Comparison of ENCODE assay signal across 16 cellular contexts in the genomic region with DNA sequence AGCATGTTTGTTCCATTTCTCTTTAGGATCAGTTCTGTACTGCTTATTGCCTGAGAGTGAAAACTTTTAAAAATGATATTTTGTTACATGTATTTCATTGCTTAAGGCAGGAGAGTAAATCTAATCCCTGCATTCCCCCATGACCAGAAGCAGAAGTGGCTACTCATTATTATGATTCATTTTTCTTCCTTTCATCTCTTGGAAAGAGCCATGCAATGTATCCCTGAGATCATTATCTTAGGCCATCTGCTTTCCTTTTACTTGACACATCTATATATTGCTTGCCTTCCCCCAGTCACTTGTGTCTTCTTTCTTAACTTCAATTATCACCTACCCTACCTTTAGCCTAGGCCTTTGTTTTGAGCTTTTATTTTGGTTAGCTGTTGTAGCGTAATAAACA.
DNase-seq lines count a peak whose midpoint lies in the region; ATAC-seq and TF ChIP-seq lines count a peak whose summit lies in the region.
"Had no signal": no experiment of that assay in that cellular context is flagged by ENCODE, and none has a peak within 500 bp of the region (broad histone marks: within the 10 kb centered on the region; RNA-seq: fewer than 3 reads in every experiment).

No MANE protein-coding gene starts in this region.

- H3K9ac ChIP-seq in mesenchymal stem cell (ENCODE audit: low read length) (no peak overlapping the region), smooth muscle cell (ENCODE audit: low read depth) (no peak overlapping the region)

- no peak overlapping the region for H2BK12ac ChIP-seq in mesenchymal stem cell (ENCODE audit: low read length in 2 of 2)

- no peak overlapping the region for H4K8ac ChIP-seq in mesenchymal stem cell (ENCODE audit: low read length)

- H2AK5ac ChIP-seq in mesenchymal stem cell (ENCODE audit: low read length, severe bottlenecking), result no peak overlapping the region

- no peak overlapping the region for H3K18ac ChIP-seq in mesenchymal stem cell (ENCODE audit: low read depth in 1 of 2, low read length in 2 of 2)

- H4K91ac ChIP-seq in mesenchymal stem cell (ENCODE audit: low read length), result no peak overlapping the region

- H3K27ac ChIP-seq in mesenchymal stem cell (ENCODE audit: low read length, poor library complexity, severe bottlenecking) (no peak overlapping the region), smooth muscle cell (ENCODE audit: low read depth) (peak overlapping the region; percentile 39)
- H3K27ac ChIP-seq: C4-2B, HL-60 had no signal

- WGBS in mesenchymal stem cell, result no CpG with 5 or more reads among the region's 1 CpG
- WGBS in smooth muscle cell (ENCODE audit: low lambda C conversion rate), result 74% methylated on average over 1 of the region's 1 CpG

- no peaks in the 10 kb centered on the region for H3K79me1 ChIP-seq in mesenchymal stem cell (replicated peaks; ENCODE audit: low read length, poor library complexity, severe bottlenecking)

- ATAC-seq in GM18861 (IDR thresholded peaks at IDR 0.05; ENCODE audit: unreplicated experiment), result no peak
- ATAC-seq: HCT116 had no signal

- no peaks in the 10 kb centered on the region for H4K20me1 ChIP-seq in smooth muscle cell (ENCODE audit: low read depth)

- no peak overlapping the region for H3K23ac ChIP-seq in mesenchymal stem cell (ENCODE audit: low read length in 2 of 2)

- H3K4ac ChIP-seq in mesenchymal stem cell (ENCODE audit: low read depth in 1 of 2, low read length in 2 of 2), result no peak overlapping the region

- TF ChIP-seq CTCF in smooth muscle cell (IDR thresholded peaks at IDR 0.05; ENCODE audit: borderline replicate concordance, insufficient read depth, poor library complexity, severe bottlenecking), result no peak

- H2BK5ac ChIP-seq in mesenchymal stem cell (ENCODE audit: low read depth, low read length, poor library complexity, severe bottlenecking), result no peak overlapping the region

- H3K4me2 ChIP-seq in mesenchymal stem cell (ENCODE audit: low read length, poor library complexity, severe bottlenecking), result no peak overlapping the region
- peak overlapping the region; percentile 29 for H3K4me2 ChIP-seq in smooth muscle cell

- H2AFZ ChIP-seq in mesenchymal stem cell (ENCODE audit: low read depth, low read length) (no peak overlapping the region), smooth muscle cell (ENCODE audit: low read depth) (no peak overlapping the region)

- no peak overlapping the region for H3K4me3 ChIP-seq in mesenchymal stem cell (ENCODE audit: insufficient read depth in 1 of 2, low read depth in 1 of 2, low read length in 2 of 2)
- H3K4me3 ChIP-seq in smooth muscle cell, result no peak overlapping the region

- H3K9me3 ChIP-seq in mesenchymal stem cell (ENCODE audit: control insufficient read depth, low read length) (no peaks in the 10 kb centered on the region), smooth muscle cell (replicated peaks; ENCODE audit: low read depth) (no peaks in the 10 kb centered on the region)

- no peak overlapping the region for H2BK15ac ChIP-seq in mesenchymal stem cell (ENCODE audit: low read depth, poor library complexity, severe bottlenecking)

- no peaks in the 10 kb centered on the region for H3K36me3 ChIP-seq in mesenchymal stem cell (ENCODE audit: control insufficient read depth in 1 of 2, insufficient read depth in 2 of 2, low read depth in 1 of 2, low read length in 2 of 2)
- H3K36me3 ChIP-seq in smooth muscle cell (ENCODE audit: low read depth), result no peaks in the 10 kb centered on the region

- H3K79me2 ChIP-seq in smooth muscle cell (ENCODE audit: low read depth), result no peaks in the 10 kb centered on the region

- no peaks in the 10 kb centered on the region for H3K27me3 ChIP-seq in mesenchymal stem cell (ENCODE audit: control insufficient read depth in 1 of 2, insufficient read depth in 1 of 2, low read length in 2 of 2)
- no peaks in the 10 kb centered on the region for H3K27me3 ChIP-seq in smooth muscle cell (ENCODE audit: low read depth)

- H3F3A ChIP-seq in smooth muscle cell (ENCODE audit: low read depth), result no peaks in the 10 kb centered on the region

- DNase-seq in LHCN-M2 (ENCODE audit: low read depth), result peak; percentile 35
- peak; percentile 91 for DNase-seq in SK-N-DZ (ENCODE audit: low spot score)
- peak; percentile 6 for DNase-seq in mesenchymal stem cell
- no peak for DNase-seq in smooth muscle cell (lab: John Stamatoyannopoulos, UW; ENCODE audit: unreplicated experiment)
- no peak for DNase-seq in hippocampal formation (lab: John Stamatoyannopoulos, UW)
- no peak for DNase-seq in OCI-M1 (lab: John Stamatoyannopoulos, UW)
- DNase-seq: AML-193; CD4-positive, alpha-beta T cell; GDM1; GOT3; H7; HFFc6 had no signal

- no peak overlapping the region for H3K14ac ChIP-seq in mesenchymal stem cell (ENCODE audit: low read length in 2 of 2)

- H3K4me1 ChIP-seq in mesenchymal stem cell (ENCODE audit: control insufficient read depth, insufficient read depth, low read depth, low read length), result no peaks in the 10 kb centered on the region
- peaks cover 7% of the 10 kb centered on the region for H3K4me1 ChIP-seq in smooth muscle cell (ENCODE audit: low read depth)

- H2BK120ac ChIP-seq in mesenchymal stem cell (ENCODE audit: low read depth, low read length), result no peak overlapping the region

Comparison
In these comparisons a context has a peak if more than half of its experiments do, and no peak if none do; other contexts are left out.
1. DNase-seq: peak in LHCN-M2 (single experiment), SK-N-DZ (single experiment) and mesenchymal stem cell (single experiment); none in smooth muscle cell (single experiment), hippocampal formation (0 of 2) and OCI-M1 (single experiment).